ENCODE assay signal across 40 cellular contexts in genomic region chr6:61940919-61941318, GRCh38.
"Had no signal": no experiment of that assay in that cellular context is flagged by ENCODE, and none has a peak within 500 bp of the region (broad histone marks: within the 10 kb centered on the region; RNA-seq: fewer than 3 reads in every experiment).

No MANE protein-coding gene starts in this region.

- H3K27ac Mint-ChIP-seq: activated naive CD4-positive, alpha-beta T cell treated with anti-CD3 and anti-CD28 coated beads for 36 hours; activated naive CD4-positive, alpha-beta T cell treated with anti-CD3 and anti-CD28 coated beads, Interleukin-2, amount 10 ng/mL, durations not matched to agents 7 days and 5 days; activated naive CD4-positive, alpha-beta T cell treated with anti-CD3 and anti-CD28 coated beads, Interleukin-2, amount 50 U/mL, for 24 hours; activated naive CD4-positive, alpha-beta T cell treated with anti-CD3 and anti-CD28 coated beads, Interleukin-2, amount 50 U/mL, for 72 hours; activated naive CD8-positive, alpha-beta T cell; activated naive CD8-positive, alpha-beta T cell treated with anti-CD3 and anti-CD28 coated beads for 36 hours; activated naive CD8-positive, alpha-beta T cell treated with anti-CD3 and anti-CD28 coated beads, Interleukin-2, amount 10 ng/mL, durations not matched to agents 7 days and 5 days; activated naive CD8-positive, alpha-beta T cell treated with anti-CD3 and anti-CD28 coated beads, Interleukin-2, amount 50 U/mL, for 24 hours; activated T-cell treated with anti-CD3 and anti-CD28 coated beads, Interleukin-2, amount 50 U/mL, for 24 hours; activated T-cell treated with anti-CD3 and anti-CD28 coated beads, Interleukin-2, amount 50 U/mL, for 72 hours; activated T-helper 1 cell treated with anti-CD3 and anti-CD28 coated beads, Interleukin-12 subunit alpha, Interleukin-12 subunit beta, Interleukin-2, Interleukin-4 antibody, amounts not matched to agents 30 ng/mL and 10 ng/mL and 1 ng/mL, durations not matched to agents 14 hours and 24 hours and 36 hours; activated T-helper 17 cell treated with anti-CD3 and anti-CD28 coated beads, Interleukin-2, amount 50 U/mL, for 72 hours; activated T-helper 2 cell treated with anti-CD3 and anti-CD28 coated beads, Interferon-gamma antibody, Interleukin-2, Interleukin-4, amounts not matched to agents 10 μg/mL and 5 μg/mL and 100 μg/mL, durations not matched to agents 14 hours and 24 hours and 36 hours; brain had no signal

- H3K9me3 ChIP-seq: ascending aorta, body of pancreas, breast epithelium had no signal

- FAIRE-seq: astrocyte, bronchial epithelial cell had no signal

- H3K4me3 ChIP-seq: adrenal gland, ascending aorta, body of pancreas, breast epithelium, cardiac muscle cell had no signal

- DNase-seq: activated effector memory CD4-positive, alpha-beta T cell treated with anti-CD3 and anti-CD28 coated beads, Interleukin-2, amount 50 U/mL, for 16 hours; activated effector memory CD4-positive, alpha-beta T cell treated with Interleukin-2 at 50 U/mL for 16 hours; activated gamma-delta T cell; activated gamma-delta T cell treated with Interleukin-2 at 50 U/mL for 16 hours; activated naive CD4-positive, alpha-beta T cell; activated naive CD4-positive, alpha-beta T cell treated with anti-CD3 and anti-CD28 coated beads for 36 hours; activated naive CD4-positive, alpha-beta T cell treated with anti-CD3 and anti-CD28 coated beads, Interleukin-2, amount 10 ng/mL, durations not matched to agents 7 days and 5 days; activated naive CD4-positive, alpha-beta T cell treated with anti-CD3 and anti-CD28 coated beads, Interleukin-2, amount 50 U/mL, for 16 hours; activated naive CD4-positive, alpha-beta T cell treated with Interleukin-2 at 50 U/mL for 16 hours; activated naive CD8-positive, alpha-beta T cell treated with anti-CD3 and anti-CD28 coated beads for 36 hours; activated naive CD8-positive, alpha-beta T cell treated with anti-CD3 and anti-CD28 coated beads, Interleukin-2, amount 10 ng/mL, durations not matched to agents 7 days and 5 days; activated naive CD8-positive, alpha-beta T cell treated with anti-CD3 and anti-CD28 coated beads, Interleukin-2, amount 50 U/mL, for 24 hours; activated T-cell treated with anti-CD3 and anti-CD28 coated beads, Interleukin-2, amount 50 U/mL, for 1 hour; activated T-cell treated with anti-CD3 and anti-CD28 coated beads, Interleukin-2, amount 50 U/mL, for 24 hours; activated T-cell treated with anti-CD3 and anti-CD28 coated beads, Interleukin-2, amount 50 U/mL, for 4 hours; activated T-cell treated with anti-CD3 and anti-CD28 coated beads, Interleukin-2, amount 50 U/mL, for 48 hours; activated T-cell treated with anti-CD3 and anti-CD28 coated beads, Interleukin-2, amount 50 U/mL, for 72 hours; adrenal gland; amniotic stem cell; amygdala; anterior cingulate cortex; aorta; body of pancreas; brain microvascular endothelial cell; caudate nucleus; central memory CD4-positive, alpha-beta T cell; cerebellar nuclear complex had no signal

- H3K27me3 ChIP-seq: adrenal gland, ascending aorta, body of pancreas, brain microvascular endothelial cell, breast epithelium, cardiac muscle cell had no signal

- H3K4me3 Mint-ChIP-seq: activated naive CD4-positive, alpha-beta T cell treated with anti-CD3 and anti-CD28 coated beads for 36 hours; activated naive CD4-positive, alpha-beta T cell treated with anti-CD3 and anti-CD28 coated beads, Interleukin-2, amount 10 ng/mL, durations not matched to agents 7 days and 5 days; activated naive CD4-positive, alpha-beta T cell treated with anti-CD3 and anti-CD28 coated beads, Interleukin-2, amount 50 U/mL, for 24 hours; activated naive CD8-positive, alpha-beta T cell; activated naive CD8-positive, alpha-beta T cell treated with anti-CD3 and anti-CD28 coated beads for 36 hours; activated naive CD8-positive, alpha-beta T cell treated with anti-CD3 and anti-CD28 coated beads, Interleukin-2, amount 10 ng/mL, durations not matched to agents 7 days and 5 days; activated naive CD8-positive, alpha-beta T cell treated with anti-CD3 and anti-CD28 coated beads, Interleukin-2, amount 50 U/mL, for 24 hours; activated T-cell treated with anti-CD3 and anti-CD28 coated beads, Interleukin-2, amount 50 U/mL, for 24 hours; activated T-cell treated with anti-CD3 and anti-CD28 coated beads, Interleukin-2, amount 50 U/mL, for 4 hours; activated T-cell treated with anti-CD3 and anti-CD28 coated beads, Interleukin-2, amount 50 U/mL, for 72 hours; activated T-helper 1 cell treated with anti-CD3 and anti-CD28 coated beads, Interleukin-12 subunit alpha, Interleukin-12 subunit beta, Interleukin-2, Interleukin-4 antibody, amounts not matched to agents 30 ng/mL and 10 ng/mL and 1 ng/mL, durations not matched to agents 14 hours and 24 hours and 36 hours; activated T-helper 17 cell treated with anti-CD3 and anti-CD28 coated beads, Interleukin-2, amount 50 U/mL, for 72 hours; brain; central memory CD8-positive, alpha-beta T cell had no signal

- H3K4me1 Mint-ChIP-seq: activated naive CD4-positive, alpha-beta T cell treated with anti-CD3 and anti-CD28 coated beads, Interleukin-2, amount 10 ng/mL, durations not matched to agents 7 days and 5 days; activated naive CD4-positive, alpha-beta T cell treated with anti-CD3 and anti-CD28 coated beads, Interleukin-2, amount 50 U/mL, for 24 hours; activated naive CD8-positive, alpha-beta T cell treated with anti-CD3 and anti-CD28 coated beads for 36 hours; activated naive CD8-positive, alpha-beta T cell treated with anti-CD3 and anti-CD28 coated beads, Interleukin-2, amount 10 ng/mL, durations not matched to agents 7 days and 5 days; activated naive CD8-positive, alpha-beta T cell treated with anti-CD3 and anti-CD28 coated beads, Interleukin-2, amount 50 U/mL, for 24 hours; activated T-helper 17 cell treated with anti-CD3 and anti-CD28 coated beads, Interleukin-2, amount 50 U/mL, for 72 hours; central memory CD8-positive, alpha-beta T cell had no signal

- H3K4me1 ChIP-seq: adrenal gland, ascending aorta, body of pancreas, breast epithelium had no signal

- ATAC-seq: activated naive CD4-positive, alpha-beta T cell treated with anti-CD3 and anti-CD28 coated beads, Interleukin-2, amount 50 U/mL, for 72 hours; activated naive CD8-positive, alpha-beta T cell treated with anti-CD3 and anti-CD28 coated beads, Interleukin-2, amount 50 U/mL, for 24 hours; activated T-cell treated with anti-CD3 and anti-CD28 coated beads, Interleukin-2, amount 50 U/mL, for 4 hours; activated T-cell treated with anti-CD3 and anti-CD28 coated beads, Interleukin-2, amount 50 U/mL, for 72 hours; activated T-helper 17 cell treated with anti-CD3 and anti-CD28 coated beads, Interleukin-2, amount 50 U/mL, for 72 hours; body of pancreas had no signal

- H3K27ac ChIP-seq: adrenal gland, ascending aorta, body of pancreas, brain microvascular endothelial cell, breast epithelium, cardiac muscle cell had no signal

- H3K36me3 ChIP-seq: adrenal gland, ascending aorta, brain microvascular endothelial cell, breast epithelium, cardiac muscle cell had no signal

- H3K9me3 Mint-ChIP-seq: brain had no signal

- H3K36me3 Mint-ChIP-seq: activated naive CD4-positive, alpha-beta T cell treated with anti-CD3 and anti-CD28 coated beads, Interleukin-2, amount 10 ng/mL, durations not matched to agents 7 days and 5 days; activated naive CD4-positive, alpha-beta T cell treated with anti-CD3 and anti-CD28 coated beads, Interleukin-2, amount 50 U/mL, for 24 hours; activated naive CD4-positive, alpha-beta T cell treated with anti-CD3 and anti-CD28 coated beads, Interleukin-2, amount 50 U/mL, for 72 hours; activated naive CD8-positive, alpha-beta T cell; activated naive CD8-positive, alpha-beta T cell treated with anti-CD3 and anti-CD28 coated beads for 36 hours; activated naive CD8-positive, alpha-beta T cell treated with anti-CD3 and anti-CD28 coated beads, Interleukin-2, amount 10 ng/mL, durations not matched to agents 7 days and 5 days; brain had no signal
